In the genomic region with DNA sequence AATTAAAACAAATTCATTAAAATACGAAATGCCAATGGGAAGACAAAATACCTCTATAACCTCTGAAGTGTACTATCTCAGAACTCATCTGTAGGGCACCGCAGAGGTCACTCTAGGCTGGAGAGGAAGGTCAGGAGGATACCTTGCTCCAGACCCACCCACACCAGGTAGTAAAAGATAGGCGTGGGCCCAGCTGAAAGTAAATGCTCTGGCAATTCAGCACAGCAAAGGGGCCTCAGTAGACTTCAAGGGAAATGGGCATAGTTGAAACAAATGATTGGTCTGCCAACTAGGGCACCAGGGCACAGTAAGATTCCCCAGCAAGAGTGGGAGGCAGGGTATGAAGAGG, we compare ENCODE assay signal across 1 cellular context.
TF ChIP-seq lines count a peak whose summit lies in the region.

No MANE protein-coding gene starts in this region.

TF ChIP-seq in H1, 55 proteins besides CTCF, POLR2A, EP300 and RAD21:
- TF ChIP-seq SP2 (IDR thresholded peaks at IDR 0.05; ENCODE audit: low read length) (no peak), NANOG (IDR thresholded peaks at IDR 0.05; ENCODE audit: insufficient read depth, low read depth, low read length, poor library complexity, severe bottlenecking) (no peak), ATF3 (IDR thresholded peaks at IDR 0.05; ENCODE audit: insufficient read depth, low read depth, low read length) (no peak), MAFK (IDR thresholded peaks at IDR 0.05; ENCODE audit: low read depth, low read length) (no peak), BCL11A (IDR thresholded peaks at IDR 0.05; ENCODE audit: low read depth in 2 of 2, low read length in 2 of 2) (no peak), TBP (IDR thresholded peaks at IDR 0.05; ENCODE audit: low read depth, low read length) (no peak), KDM1A (IDR thresholded peaks at IDR 0.05; ENCODE audit: borderline replicate concordance, low read length) (no peak), SIRT6 (IDR thresholded peaks at IDR 0.05; ENCODE audit: low read length) (no peak), FOSL1 (IDR thresholded peaks at IDR 0.05; ENCODE audit: insufficient read depth, low read depth, low read length) (no peak), JUN (IDR thresholded peaks at IDR 0.05; ENCODE audit: low read depth, low read length) (no peak), CHD7 (IDR thresholded peaks at IDR 0.05; ENCODE audit: insufficient replicate concordance, low read length) (no peak), BACH1 (IDR thresholded peaks at IDR 0.05; ENCODE audit: low read length) (no peak), PHF8 (conservative IDR thresholded peaks at IDR 0.05; ENCODE audit: low read depth, low read length) (no peak), ASH2L (IDR thresholded peaks at IDR 0.05; ENCODE audit: low read length) (no peak), POLR2AphosphoS5 (IDR thresholded peaks at IDR 0.05; ENCODE audit: low read depth, low read length) (no peak), GTF2F1 (IDR thresholded peaks at IDR 0.05; ENCODE audit: borderline replicate concordance, low read depth, low read length) (no peak), RBBP5 (IDR thresholded peaks at IDR 0.05; ENCODE audit: borderline replicate concordance, low read depth, low read length) (no peak)
TF ChIP-seq in H1: peak in this region for 0.
